Comparison of ENCODE assay signal across 17 cellular contexts in genomic region chr7:130365093-130365492, GRCh38. TPM values are rescaled to one million over a fixed set of nuclear protein-coding genes. Genes with fewer than 3 reads are reported as not detected.
A peak's percentile ranks its signal among the peaks of the same experiment; 100 is the strongest.
DNase-seq lines count a peak whose midpoint lies in the region; ATAC-seq and TF ChIP-seq lines count a peak whose summit lies in the region.
"Had no signal": no experiment of that assay in that cellular context is flagged by ENCODE, and none has a peak within 500 bp of the region (broad histone marks: within the 10 kb centered on the region; RNA-seq: fewer than 3 reads in every experiment).

No MANE protein-coding gene starts in this region.

- H3K36me3 ChIP-seq in SK-N-MC (ENCODE audit: insufficient read depth, low read length) (no peaks in the 10 kb centered on the region), stomach (no peaks in the 10 kb centered on the region)
- H3K36me3 ChIP-seq: HAP-1, WERI-Rb-1 had no signal

- H3K4me1 ChIP-seq in stomach = peaks cover 0 to 15% (median 15%) of the 10 kb centered on the region in 4 donors
- H3K4me1 ChIP-seq: HAP-1 had no signal

- H3K27ac ChIP-seq in SK-N-MC (peak overlapping the region; percentile 81), stomach (peak overlapping the region in 3 of 5 donors; percentile 23 to 67 (median 38))
- H3K27ac ChIP-seq: WERI-Rb-1 had no signal

- no peaks in the 10 kb centered on the region for H3K27me3 ChIP-seq in stomach

- H3K27ac Mint-ChIP-seq in mesothelial cell of epicardium = peak overlapping the region; percentile 97
- H3K27ac Mint-ChIP-seq in effector memory CD8-positive, alpha-beta T cell = no peak overlapping the region
- H3K27ac Mint-ChIP-seq: activated naive CD4-positive, alpha-beta T cell treated with anti-CD3 and anti-CD28 coated beads, Interleukin-2, amount 50 U/mL, for 24 hours; stimulated activated memory B cell treated with anti-CD40 and anti-IgM and Interleukin-4, amounts not matched to agents 10 μg/mL and 1 μg/mL and 100 μg/mL, for 72 hours had no signal

- H3K27me3 Mint-ChIP-seq in mesothelial cell of epicardium (ENCODE audit: low read depth) = no peaks in the 10 kb centered on the region
- H3K27me3 Mint-ChIP-seq in effector memory CD8-positive, alpha-beta T cell = peaks cover 26% of the 10 kb centered on the region in 2 donors
- H3K27me3 Mint-ChIP-seq: activated naive CD4-positive, alpha-beta T cell treated with anti-CD3 and anti-CD28 coated beads, Interleukin-2, amount 50 U/mL, for 24 hours had no signal

- WGBS in stomach, 5 donors = 81 to 94% (median 86%) methylated on average over 2 of the region's 2 CpGs

- no peak overlapping the region for H3K4me3 Mint-ChIP-seq in mesothelial cell of epicardium
- no peak overlapping the region for H3K4me3 Mint-ChIP-seq in effector memory CD8-positive, alpha-beta T cell
- H3K4me3 Mint-ChIP-seq: activated naive CD4-positive, alpha-beta T cell treated with anti-CD3 and anti-CD28 coated beads, Interleukin-2, amount 50 U/mL, for 24 hours; stimulated activated memory B cell treated with anti-CD40 and anti-IgM and Interleukin-4, amounts not matched to agents 10 μg/mL and 1 μg/mL and 100 μg/mL, for 72 hours had no signal

- peaks cover 10% of the 10 kb centered on the region for H3K9me3 Mint-ChIP-seq in mesothelial cell of epicardium
- H3K9me3 Mint-ChIP-seq in effector memory CD8-positive, alpha-beta T cell = peaks cover 0 to 2% of the 10 kb centered on the region in 2 donors

- no peak for TF ChIP-seq EP300 in stomach (IDR thresholded peaks at IDR 0.05)

- intact Hi-C loops in stomach (cut with DNase I; ENCODE audit: low total_unique reads) = no loop called here

- H3K9ac ChIP-seq in SK-N-MC (ENCODE audit: insufficient read length) = peak overlapping the region; percentile 26

- ATAC-seq in effector memory CD8-positive, alpha-beta T cell (replicated peaks) = no peak
- ATAC-seq: stimulated activated memory B cell treated with anti-CD40 and anti-IgM and Interleukin-4, amounts not matched to agents 10 μg/mL and 1 μg/mL and 100 μg/mL, for 72 hours had no signal

- H3K9me3 ChIP-seq in SK-N-MC (ENCODE audit: low read depth, low read length) (0 out of 2 replicates have a peak, but pooled peaks cover 2% of the 10 kb centered on the region), stomach (peaks cover 0 to 8% (median under 1%) of the 10 kb centered on the region in 4 donors)

- peak; percentile 92 for DNase-seq in NCI-H2107 treated with DMSO at 0.1 percent for 48 hours (lab: John Stamatoyannopoulos, UW; ENCODE audit: unreplicated experiment)
- no peak for DNase-seq in NCI-H2107 (lab: John Stamatoyannopoulos, UW)
- peak; percentile 81 for DNase-seq in SK-N-MC (ENCODE audit: low read depth, low spot score)
- no peak for DNase-seq in mesothelial cell of epicardium (ENCODE audit: low spot score in 2 of 2, unreplicated experiment in 2 of 2)
- DNase-seq in stomach = no peak
- DNase-seq in GM13977 (ENCODE audit: low spot score) = no peak
- DNase-seq in SIG-M5 treated with dmso at 0.1 percent for 504 hours (lab: John Stamatoyannopoulos, UW; ENCODE audit: unreplicated experiment) = no peak
- no peak for DNase-seq in effector memory CD8-positive, alpha-beta T cell
- DNase-seq: NK-92 treated with Interleukin-12 subunit alpha and Interleukin-12 subunit beta, amount 100 ng/mL, for 24 hours; stimulated activated CD4-positive, alpha-beta T cell treated with anti-CD3 and anti-CD28 coated beads, Interleukin-4, amount 100 ng/mL, for 24 hours had no signal

- H3K36me3 Mint-ChIP-seq in mesothelial cell of epicardium = peaks cover 5% of the 10 kb centered on the region
- peaks cover 3% of the 10 kb centered on the region for H3K36me3 Mint-ChIP-seq in effector memory CD8-positive, alpha-beta T cell (ENCODE audit: insufficient read depth)
- H3K36me3 Mint-ChIP-seq: stimulated activated memory B cell treated with anti-CD40 and anti-IgM and Interleukin-4, amounts not matched to agents 10 μg/mL and 1 μg/mL and 100 μg/mL, for 72 hours had no signal

- no peak for TF ChIP-seq POLR2A in stomach (IDR thresholded peaks at IDR 0.05)

- H3K4me3 ChIP-seq in SK-N-MC = peak overlapping the region; percentile 39
- H3K4me3 ChIP-seq in stomach = no peak overlapping the region
- H3K4me3 ChIP-seq: HAP-1 had no signal

- TF ChIP-seq CTCF in mesothelial cell of epicardium (IDR thresholded peaks at IDR 0.05; ENCODE audit: unreplicated experiment) (no peak), stomach (IDR thresholded peaks at IDR 0.05) (no peak), GM13977 (IDR thresholded peaks at IDR 0.05; ENCODE audit: extremely low read depth, insufficient read depth, missing control alignments) (no peak)

- in situ Hi-C loops in GM13977 (cut with MboI; ENCODE audit: low pct_unique_long_range_greater_than_20kb, low sequenced_read_pairs, unreplicated experiment) = no loop called here

- peaks cover 55% of the 10 kb centered on the region for H3K4me1 Mint-ChIP-seq in mesothelial cell of epicardium
- H3K4me1 Mint-ChIP-seq in effector memory CD8-positive, alpha-beta T cell (ENCODE audit: low read depth in 2 of 2) = peaks cover 4 to 12% of the 10 kb centered on the region in 2 donors
- H3K4me1 Mint-ChIP-seq: stimulated activated memory B cell treated with anti-CD40 and anti-IgM and Interleukin-4, amounts not matched to agents 10 μg/mL and 1 μg/mL and 100 μg/mL, for 72 hours had no signal

RNA-seq across cellular contexts. Expression of gene CPA1, which starts 15.2 kb away (rescaled TPM):
- 0.75 to 1.4 TPM (median 1.1 TPM) in 3 replicates for total RNA-seq in mesothelial cell of epicardium
- not detected for total RNA-seq in stomach
- polyA plus RNA-seq in stomach = 10 to 100 TPM in 1 of 3 donors, 1 to 10 TPM in 2; 1.7 to 17.3 (median 5.5) TPM
- total RNA-seq: epithelial cell of proximal tubule, kidney epithelial cell, renal cortical epithelial cell had no signal

RNA-seq across cellular contexts. Expression of gene CPA5, which starts 20.5 kb away (rescaled TPM):
- total RNA-seq in mesothelial cell of epicardium (0.58 TPM in 1 of 3 replicates, not detected in the others), stomach (not detected)
- polyA plus RNA-seq in stomach = under 1 TPM in 1 of 3 donors, not detected in 2; 0.48 TPM
- total RNA-seq: kidney epithelial cell, renal cortical epithelial cell had no signal

Comparison
In these comparisons a context has a peak if more than half of its experiments do, and no peak if none do; other contexts are left out.
1. DNase-seq: peak in NCI-H2107 treated with DMSO at 0.1 percent for 48 hours (single experiment) and SK-N-MC (single experiment); none in NCI-H2107 (single experiment), mesothelial cell of epicardium (0 of 2), stomach (single experiment), GM13977 (single experiment), SIG-M5 treated with dmso at 0.1 percent for 504 hours (single experiment) and effector memory CD8-positive, alpha-beta T cell (0 of 3).